ENCODE assay signal across 8 cellular contexts in the genomic region with DNA sequence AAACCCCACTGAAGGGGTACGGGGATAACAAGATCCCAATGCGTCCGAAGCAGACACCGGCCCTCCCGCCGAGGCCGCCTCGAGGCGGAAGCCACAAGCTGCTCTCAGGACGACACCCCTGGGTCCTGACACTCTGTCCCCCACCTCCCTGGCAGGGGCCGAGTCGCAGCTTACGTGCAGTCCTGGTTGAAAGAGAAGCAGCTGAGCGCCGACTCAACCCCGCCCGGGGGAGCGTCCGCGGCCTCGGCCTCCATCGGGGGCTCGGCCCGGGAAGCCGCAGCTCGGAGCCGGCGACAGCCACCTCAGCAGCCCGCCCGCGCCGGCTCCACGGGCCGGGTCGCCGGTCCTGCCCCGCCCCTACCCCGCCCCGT. TPM values are rescaled to one million over a fixed set of nuclear protein-coding genes. Genes with fewer than 3 reads are reported as not detected.
DNase-seq lines count a peak whose midpoint lies in the region; ATAC-seq and TF ChIP-seq lines count a peak whose summit lies in the region.

TSS of gene WIPI1 (minus strand) at position 329 of the 371 bp plus-strand sequence. CDS start at position 254, 75 bp downstream.

- no peaks in the 10 kb centered on the region for H3K36me3 ChIP-seq in prostate gland

- peak within 1 kb of the TSS; percentile 94 to 95 for H3K4me3 Mint-ChIP-seq in CD14-positive monocyte
- H3K4me3 Mint-ChIP-seq in activated CD4-positive, alpha-beta memory T cell treated with anti-CD3 and anti-CD28 coated beads, Interleukin-2, amount 10 ng/mL, durations not matched to agents 7 days and 5 days, result peak within 1 kb of the TSS; percentile 93

- peak within 1 kb of the TSS; percentile 76 to 77 for H3K4me3 ChIP-seq in prostate gland

- TF ChIP-seq POLR2A in prostate gland (IDR thresholded peaks at IDR 0.05), result peak; percentile 19

- peak; percentile 30 for ATAC-seq in HG03280 (IDR thresholded peaks at IDR 0.05; ENCODE audit: unreplicated experiment)
- ATAC-seq in Right ventricle myocardium superior (ENCODE audit: poor library complexity), result no peak

- peak within 1 kb of the TSS; percentile 94 to 97 (median 96) for H3K27ac Mint-ChIP-seq in CD14-positive monocyte
- peak within 1 kb of the TSS; percentile 98 for H3K27ac Mint-ChIP-seq in activated CD4-positive, alpha-beta memory T cell treated with anti-CD3 and anti-CD28 coated beads, Interleukin-2, amount 10 ng/mL, durations not matched to agents 7 days and 5 days

- H3K9me3 Mint-ChIP-seq in CD14-positive monocyte, result peaks cover 0 to 5% (median 0%) of the 10 kb centered on the region in 7 donors
- H3K9me3 Mint-ChIP-seq in activated CD4-positive, alpha-beta memory T cell treated with anti-CD3 and anti-CD28 coated beads, Interleukin-2, amount 10 ng/mL, durations not matched to agents 7 days and 5 days, result no peaks in the 10 kb centered on the region

- DNase-seq in CD14-positive monocyte (ENCODE audit: low spot score) (peak; percentile 62), GM19238 (ENCODE audit: insufficient read length, low spot score) (peak; percentile 47), Right ventricle myocardium superior (no peak), prostate gland (ENCODE audit: low spot score) (peak; percentile 43), activated gamma-delta T cell (lab: John Stamatoyannopoulos, UW) (no peak), iPS-NIHi11 (ENCODE audit: low spot score) (no peak)
- DNase-seq in activated CD4-positive, alpha-beta memory T cell treated with anti-CD3 and anti-CD28 coated beads, Interleukin-2, amount 10 ng/mL, durations not matched to agents 7 days and 5 days, result no peak

- intact Hi-C loops in CD14-positive monocyte (cut with micrococcal nuclease), result loop anchor here (5.0 kb wide), 2 partner anchors 210 to 420 kb away; partner anchors contain the start of genes AMZ2 (in 1 of the 2) and KPNA2 (in 1 of the 2)
- intact Hi-C loops in Right ventricle myocardium superior (cut with DNase I), result loop anchor here (5.0 kb wide), 1 partner anchor 195 kb away; no protein-coding TSS in a partner anchor
- intact Hi-C loops in prostate gland (cut with DNase I), result loop anchor here (2.0 to 5.0 kb wide), 3 partner anchors 55 to 210 kb away; partner anchors contain the start of genes AMZ2 and PRKAR1A

- peak within 1 kb of the TSS; percentile 96 to 97 for H3K27ac ChIP-seq in prostate gland

- no peaks in the 10 kb centered on the region for H3K27me3 ChIP-seq in prostate gland (replicated peaks; ENCODE audit: insufficient read depth)

- TF ChIP-seq CTCF in CD14-positive monocyte (IDR thresholded peaks at IDR 0.05) (no peak), prostate gland (IDR thresholded peaks at IDR 0.05) (no peak)

- peaks cover 50% of the 10 kb centered on the region for H3K4me1 Mint-ChIP-seq in CD14-positive monocyte
- H3K4me1 Mint-ChIP-seq in activated CD4-positive, alpha-beta memory T cell treated with anti-CD3 and anti-CD28 coated beads, Interleukin-2, amount 10 ng/mL, durations not matched to agents 7 days and 5 days, result peaks cover 80% of the 10 kb centered on the region

- H3K36me3 Mint-ChIP-seq in CD14-positive monocyte, result peaks cover 9 to 23% of the 10 kb centered on the region in 2 donors
- peaks cover 24% of the 10 kb centered on the region for H3K36me3 Mint-ChIP-seq in activated CD4-positive, alpha-beta memory T cell treated with anti-CD3 and anti-CD28 coated beads, Interleukin-2, amount 10 ng/mL, durations not matched to agents 7 days and 5 days (ENCODE audit: low read depth)

- H3K9me3 ChIP-seq in prostate gland, result no peaks in the 10 kb centered on the region

- WGBS in prostate gland, result under 1% methylated on average over 34 of the region's 39 CpGs

- CTCF ChIA-PET in activated CD4-positive, alpha-beta memory T cell treated with anti-CD3 and anti-CD28 coated beads, Interleukin-2, amount 10 ng/mL, durations not matched to agents 7 days and 5 days (lab: Charles Lee), result interaction anchor here (0.6 to 18.0 kb wide), 8 partner anchors 9 to 285 kb away, joined by 3 to 206 read pairs (median 6); partner anchors contain the start of gene PRKAR1A

- POLR2A ChIA-PET in activated CD4-positive, alpha-beta memory T cell treated with anti-CD3 and anti-CD28 coated beads, Interleukin-2, amount 10 ng/mL, durations not matched to agents 7 days and 5 days (lab: Charles Lee), result interaction anchor here (0.9 to 12.1 kb wide), 16 partner anchors 16 to 421 kb away, joined by 3 to 255 read pairs (median 10); partner anchors contain the start of genes AMZ2, ARSG, KPNA2 and PRKAR1A

- H3K4me1 ChIP-seq in prostate gland (replicated peaks), result no peaks in the 10 kb centered on the region

- H3K27me3 Mint-ChIP-seq in CD14-positive monocyte (ENCODE audit: low read depth in 3 of 3), result peaks cover 0 to 8% (median 4%) of the 10 kb centered on the region in 3 donors
- no peaks in the 10 kb centered on the region for H3K27me3 Mint-ChIP-seq in activated CD4-positive, alpha-beta memory T cell treated with anti-CD3 and anti-CD28 coated beads, Interleukin-2, amount 10 ng/mL, durations not matched to agents 7 days and 5 days

RNA-seq across cellular contexts. Expression of gene WIPI1, which starts in this region (rescaled TPM):
- 10 to 100 TPM; 19.9 to 22.1 TPM for polyA plus RNA-seq in CD14-positive monocyte
- total RNA-seq in activated CD4-positive, alpha-beta memory T cell treated with anti-CD3 and anti-CD28 coated beads, Interleukin-2, amount 10 ng/mL, durations not matched to agents 7 days and 5 days, result 10 to 100 TPM; 60.0 to 62.7 TPM
- 63.7 TPM for total RNA-seq in Right ventricle myocardium superior
- total RNA-seq in prostate gland, result 10 to 100 TPM; 24.2 to 37.7 TPM

Comparison
In these comparisons a context has a peak if more than half of its experiments do, and no peak if none do; other contexts are left out.
1. DNase-seq: peak in CD14-positive monocyte (single experiment), GM19238 (single experiment) and prostate gland (single experiment); none in activated CD4-positive, alpha-beta memory T cell treated with anti-CD3 and anti-CD28 coated beads, Interleukin-2, amount 10 ng/mL, durations not matched to agents 7 days and 5 days (single experiment), Right ventricle myocardium superior (single experiment), activated gamma-delta T cell (single experiment) and iPS-NIHi11 (single experiment).